8 cellular contexts compared by ENCODE assay signal in the genomic region with DNA sequence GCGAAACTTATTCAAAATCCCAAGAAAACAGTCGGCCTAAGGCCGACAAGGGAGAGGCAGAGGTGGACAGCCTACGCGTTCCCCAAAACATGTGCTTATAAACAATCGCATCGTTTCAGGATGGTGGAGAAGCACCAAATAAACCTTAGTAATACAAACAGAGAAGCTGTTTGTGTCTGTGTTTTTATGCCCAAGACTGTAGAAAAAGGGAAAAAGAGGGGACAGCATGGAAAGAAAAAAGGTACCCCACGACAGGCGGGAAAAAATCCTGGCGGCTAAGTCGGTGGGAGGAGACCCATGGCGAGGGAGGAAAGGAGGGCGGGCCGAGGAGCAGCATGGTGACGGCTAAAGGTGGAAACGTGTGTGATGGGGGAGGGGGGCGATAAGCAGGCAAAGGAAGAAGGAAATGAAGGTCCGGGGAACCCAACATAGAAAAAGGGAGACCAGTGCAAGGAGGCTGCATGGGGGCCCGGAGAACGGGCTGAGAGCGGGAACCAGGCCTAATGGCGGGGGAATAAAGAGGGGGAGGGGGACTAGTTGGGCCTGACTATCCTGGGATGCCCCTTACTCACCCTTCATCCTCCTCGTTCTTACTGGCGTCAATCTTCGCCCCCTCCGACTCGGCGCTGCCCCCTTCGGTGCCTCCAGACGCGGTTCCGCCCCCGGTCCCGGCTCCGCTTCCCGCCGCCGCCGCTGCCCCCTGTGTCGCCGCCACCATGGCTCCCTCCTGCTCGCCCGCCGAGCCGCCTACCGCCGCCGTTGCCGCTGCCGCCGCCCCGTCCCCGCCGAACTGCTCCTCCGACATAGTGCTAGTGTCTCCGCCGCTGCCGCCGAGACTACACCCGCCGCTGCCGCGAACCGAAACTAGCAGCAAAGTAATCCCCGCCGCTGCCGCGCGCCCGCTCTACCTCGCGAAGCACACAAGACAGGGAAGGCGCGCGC. TPM values are rescaled to one million over a fixed set of nuclear protein-coding genes. Genes with fewer than 3 reads are reported as not detected.
DNase-seq lines count a peak whose midpoint lies in the region; ATAC-seq, FAIRE-seq and TF ChIP-seq lines count a peak whose summit lies in the region.

No MANE protein-coding gene starts in this region.

- H3K18ac ChIP-seq in H9 (ENCODE audit: insufficient read length, low read depth, low read length): peak overlapping the region; percentile 100

- H3K36me3 Mint-ChIP-seq in H9 (ENCODE audit: insufficient read depth in 1 of 3, low read depth in 3 of 3): peaks cover 39 to 67% (median 65%) of the 10 kb centered on the region in 3 experiments

- peak; percentile 60 to 73 (median 69) for ATAC-seq in pancreas

- intact Hi-C loops in head of caudate nucleus (cut with DNase I) (loop anchor here (5.0 to 10.0 kb wide), 2 partner anchors 86 to 662 kb away; a partner anchor contains a TSS), pancreas (cut with DNase I) (loop anchor here in 1 of 3 donors (10.0 kb wide), 1 partner anchor 52 kb away; no protein-coding TSS in a partner anchor), thyroid gland (cut with DNase I) (loop anchor here (10.0 kb wide), 1 partner anchor 88 kb away; no protein-coding TSS in a partner anchor)

- H3K56ac ChIP-seq in H9 (ENCODE audit: insufficient read length, low read depth, low read length): peak overlapping the region; percentile 83

- H4K20me1 ChIP-seq in H9 (ENCODE audit: control insufficient read depth, insufficient read depth, insufficient read length): no peaks in the 10 kb centered on the region
- peaks cover 56% of the 10 kb centered on the region for H4K20me1 ChIP-seq in Loucy (ENCODE audit: insufficient read depth, low read length, poor library complexity, severe bottlenecking)

- H3K4me2 ChIP-seq in H9 (ENCODE audit: insufficient read depth, insufficient read length, low read length) (peak overlapping the region; percentile 71), Loucy (ENCODE audit: low read depth, low read length, poor library complexity, severe bottlenecking) (peak overlapping the region; percentile 91)

- peak overlapping the region; percentile 100 for H3K27ac Mint-ChIP-seq in H9

- H2BK15ac ChIP-seq in H9 (ENCODE audit: low read depth, low read length): no peak overlapping the region

- H4K5ac ChIP-seq in H9 (ENCODE audit: insufficient read length, low read depth, low read length): peak overlapping the region; percentile 99

- no peaks in the 10 kb centered on the region for H3F3A ChIP-seq in Loucy (ENCODE audit: low read depth)

- WGBS in H9 (ENCODE audit: extremely low coverage, insufficient read length, low lambda C conversion rate): no CpG with 5 or more reads among the region's 75 CpGs
- 1% methylated on average over 61 to 75 of the region's 75 CpGs for WGBS in pancreas, 2 donors
- WGBS in thyroid gland, 2 donors: 1% methylated on average over 44 to 74 of the region's 75 CpGs

- H4K8ac ChIP-seq in H9 (replicated peaks; ENCODE audit: insufficient read length, low read depth, low read length): no peak overlapping the region

- no peak overlapping the region for H3T11ph ChIP-seq in H9 (ENCODE audit: low read length)

- peak overlapping the region; percentile 74 for H2BK120ac ChIP-seq in H9 (ENCODE audit: low read depth, low read length, poor library complexity, severe bottlenecking)

- peak overlapping the region; percentile 98 for H2BK5ac ChIP-seq in H9 (ENCODE audit: insufficient read length, low read length)

- peak overlapping the region; percentile 100 for H3K4me3 ChIP-seq in Loucy (ENCODE audit: low read length, poor library complexity, severe bottlenecking)
- peak overlapping the region; percentile 85 to 98 (median 88) for H3K4me3 ChIP-seq in pancreas
- peak overlapping the region; percentile 72 to 97 (median 89) for H3K4me3 ChIP-seq in thyroid gland (replicated peaks in 1 of 3)

- TF ChIP-seq POLR2A in thyroid gland (IDR thresholded peaks at IDR 0.05): peak in 1 of 2 donors; percentile 30

- H2AFZ ChIP-seq in H9 (ENCODE audit: low read length) (no peak overlapping the region), Loucy (ENCODE audit: low read length) (peak overlapping the region; percentile 77)

- peaks cover 3% of the 10 kb centered on the region for H3K79me1 ChIP-seq in H9 (ENCODE audit: insufficient read depth, low read depth, low read length, poor library complexity, severe bottlenecking)

- TF ChIP-seq CTCF in H9 (conservative IDR thresholded peaks at IDR 0.05) (no peak), Loucy (conservative IDR thresholded peaks at IDR 0.05; ENCODE audit: low read length) (no peak), pancreas (IDR thresholded peaks at IDR 0.05) (no peak), thyroid gland (IDR thresholded peaks at IDR 0.05) (no peak)

- H3K23me2 ChIP-seq in H9 (ENCODE audit: insufficient read length, low read depth, low read length, poor library complexity, severe bottlenecking): peaks cover 7% of the 10 kb centered on the region

- peak overlapping the region; percentile 92 for H3K27ac ChIP-seq in H9 (ENCODE audit: insufficient read length, low read depth, low read length)
- peak overlapping the region; percentile 99 to 100 (median 100) for H3K27ac ChIP-seq in pancreas
- H3K27ac ChIP-seq in thyroid gland: peak overlapping the region; percentile 96 to 100 (median 98)

- peaks cover 5 to 8% of the 10 kb centered on the region in 2 experiments; a peak in 3 of 5 replicates for H3K9me3 Mint-ChIP-seq in H9

- no peaks in the 10 kb centered on the region for H3K27me3 Mint-ChIP-seq in H9 (ENCODE audit: low read depth)

- H3K9me3 ChIP-seq in ES-I3 (ENCODE audit: control insufficient read depth, insufficient read depth, low read length) (no peaks in the 10 kb centered on the region), H9 (ENCODE audit: control insufficient read depth, low read depth, low read length) (no peaks in the 10 kb centered on the region), Loucy (ENCODE audit: insufficient read depth, low read depth, low read length) (no peaks in the 10 kb centered on the region), pancreas (no peaks in the 10 kb centered on the region), thyroid gland (no peaks in the 10 kb centered on the region)

- FAIRE-seq in pancreas (lab: Jason Lieb, UNC): no peak

- H3K9ac ChIP-seq in ES-I3 (ENCODE audit: low read depth, low read length) (peak overlapping the region; percentile 100), H9 (ENCODE audit: extremely low read depth, insufficient read length, low read length) (peak overlapping the region; percentile 99), Loucy (ENCODE audit: low read depth, low read length, poor library complexity, severe bottlenecking) (peak overlapping the region; percentile 97)

- peaks cover 57% of the 10 kb centered on the region for H3K79me2 ChIP-seq in H9 (ENCODE audit: insufficient read depth, low read length)
- H3K79me2 ChIP-seq in Loucy (ENCODE audit: insufficient read depth, low read length): peaks cover 85% of the 10 kb centered on the region

- H3K27me3 ChIP-seq in H9 (ENCODE audit: insufficient read depth, low read length) (no peaks in the 10 kb centered on the region), Loucy (ENCODE audit: insufficient read depth, low read length, poor library complexity, severe bottlenecking) (peaks cover 15% of the 10 kb centered on the region), pancreas (no peaks in the 10 kb centered on the region), thyroid gland (no peaks in the 10 kb centered on the region)

- DNase-seq in H9: peak; percentile 70
- peak; percentile 78 for DNase-seq in SK-MEL-5 (ENCODE audit: low read depth, low spot score)
- peak; percentile 74 for DNase-seq in activated naive CD4-positive, alpha-beta T cell treated with anti-CD3 and anti-CD28 coated beads, Interleukin-2, amount 50 U/mL, for 16 hours
- DNase-seq in head of caudate nucleus: peak; percentile 23 to 86 (median 65)
- peak; percentile 75 to 85 (median 81) for DNase-seq in pancreas
- peak; percentile 84 to 85 for DNase-seq in thyroid gland

- no peak overlapping the region for H2BK20ac ChIP-seq in H9 (ENCODE audit: low read depth, low read length, poor library complexity, severe bottlenecking)

- H3K4me3 Mint-ChIP-seq in H9: peak overlapping the region; percentile 92 to 97

- no peak overlapping the region for H2AK5ac ChIP-seq in H9 (ENCODE audit: insufficient read length, low read length)

- in situ Hi-C loops in SK-MEL-5 (cut with HindIII; ENCODE audit: low pct_unique_long_range_greater_than_20kb, low sequenced_read_pairs): no loop called here

- peak overlapping the region; percentile 99 for H4K91ac ChIP-seq in H9 (ENCODE audit: insufficient read length, low read depth, low read length)

- H3K9me2 ChIP-seq in Loucy (replicated peaks; ENCODE audit: low read depth, low read length): no peaks in the 10 kb centered on the region

- H3K23ac ChIP-seq in H9 (ENCODE audit: insufficient read length, low read depth, low read length): no peak overlapping the region

- H3K14ac ChIP-seq in H9 (ENCODE audit: insufficient read depth, low read length): peak overlapping the region; percentile 100

- no peaks in the 10 kb centered on the region for H3K36me3 ChIP-seq in ES-I3 (ENCODE audit: insufficient read depth, low read length)
- H3K36me3 ChIP-seq in Loucy (ENCODE audit: insufficient read depth, low read length): peaks cover 36% of the 10 kb centered on the region
- peaks cover 0 to 10% (median 0%) of the 10 kb centered on the region in 3 donors for H3K36me3 ChIP-seq in pancreas
- no peaks in the 10 kb centered on the region for H3K36me3 ChIP-seq in thyroid gland

- peaks cover 30 to 42% of the 10 kb centered on the region in 2 experiments for H3K4me1 Mint-ChIP-seq in H9

- no peak overlapping the region for H2BK12ac ChIP-seq in H9 (ENCODE audit: insufficient read length, low read depth, low read length)

- H3K4me1 ChIP-seq in ES-I3 (ENCODE audit: insufficient read depth, low read length) (peaks cover 11% of the 10 kb centered on the region), H9 (ENCODE audit: insufficient read depth, low read length) (peaks cover 3% of the 10 kb centered on the region; the same call in 1 of the 2 replicates), Loucy (ENCODE audit: insufficient read depth, low read length, poor library complexity, severe bottlenecking) (peaks cover 40% of the 10 kb centered on the region), pancreas (peaks cover 19 to 38% (median 20%) of the 10 kb centered on the region in 3 donors), thyroid gland (peaks cover 25 to 26% of the 10 kb centered on the region in 2 donors)

- H3K4ac ChIP-seq in H9 (ENCODE audit: low read depth, low read length): peak overlapping the region; percentile 96

RNA-seq across cellular contexts. Expression of a gene that starts 0.6 kb away (rescaled TPM):
- 610 and 611 TPM in 2 replicates for total RNA-seq in H9 (2021)
- total RNA-seq in SK-MEL-5 (2014; rRNA removed; shearing (Covaris generic)): 27.7 and 32.4 TPM in 2 replicates
- polyA plus RNA-seq in SK-MEL-5 (2015; cell fraction: cytosol; rRNA removed): 217 and 242 TPM in 2 replicates
- 328 and 443 TPM in 2 replicates for polyA plus RNA-seq in SK-MEL-5 (2015; cell fraction: nucleus; rRNA removed)
- total RNA-seq in pancreas: 10 to 100 TPM; 52.7 to 92.0 (median 72.7) TPM
- 100 to 1,000 TPM in 1 of 2 donors, 10 to 100 TPM in 1; 93.7 to 131 TPM for polyA plus RNA-seq in pancreas
- total RNA-seq in thyroid gland: 100 to 1,000 TPM in 1 of 4 donors, 10 to 100 TPM in 3; 67.1 to 145 (median 93.8) TPM

RNA-seq across cellular contexts. Expression of a gene that starts 57.1 kb away (rescaled TPM):
- total RNA-seq in H9 (2021): 471 and 472 TPM in 2 replicates
- 169 and 179 TPM in 2 replicates for total RNA-seq in SK-MEL-5 (2014; rRNA removed; shearing (Covaris generic))
- 227 and 249 TPM in 2 replicates for polyA plus RNA-seq in SK-MEL-5 (2015; cell fraction: cytosol; rRNA removed)
- polyA plus RNA-seq in SK-MEL-5 (2015; cell fraction: nucleus; rRNA removed): 926 and 1,158 TPM in 2 replicates
- 100 to 1,000 TPM in 2 of 6 donors, 10 to 100 TPM in 4; 56.6 to 134 (median 92.5) TPM for total RNA-seq in pancreas
- 100 to 1,000 TPM; 122 to 210 TPM for polyA plus RNA-seq in pancreas
- 100 to 1,000 TPM; 189 to 287 (median 245) TPM for total RNA-seq in thyroid gland

RNA-seq across cellular contexts. Expression of a gene that starts 57.2 kb away (rescaled TPM):
- 62.4 and 66.4 TPM in 2 replicates for total RNA-seq in H9 (2021)
- 53.4 and 54.9 TPM in 2 replicates for total RNA-seq in SK-MEL-5 (2014; rRNA removed; shearing (Covaris generic))
- 40.0 and 52.2 TPM in 2 replicates for polyA plus RNA-seq in SK-MEL-5 (2015; cell fraction: cytosol; rRNA removed)
- 10.9 and 15.7 TPM in 2 replicates for polyA plus RNA-seq in SK-MEL-5 (2015; cell fraction: nucleus; rRNA removed)
- 10 to 100 TPM in 4 of 6 donors, 1 to 10 TPM in 2; 8.4 to 17.4 (median 13.6) TPM for total RNA-seq in pancreas
- polyA plus RNA-seq in pancreas: 10 to 100 TPM; 21.2 to 24.4 TPM
- 10 to 100 TPM; 21.3 to 35.3 (median 25.9) TPM for total RNA-seq in thyroid gland

Comparison
In these comparisons a context has a peak if more than half of its experiments do, and no peak if none do; other contexts are left out.
1. Peak in every context shown above with its lines: DNase-seq, ATAC-seq, H3K4me3 ChIP-seq and H3K27ac ChIP-seq.